ENCODE assay signal across 14 cellular contexts in genomic region chr16:64356267-64356666, GRCh38.
DNase-seq lines count a peak whose midpoint lies in the region; ATAC-seq, FAIRE-seq and TF ChIP-seq lines count a peak whose summit lies in the region.
"Had no signal": no experiment of that assay in that cellular context is flagged by ENCODE, and none has a peak within 500 bp of the region (broad histone marks: within the 10 kb centered on the region; RNA-seq: fewer than 3 reads in every experiment).

No MANE protein-coding gene starts in this region.

- 0 out of 2 replicates have a peak, but pooled peaks cover 4% of the 10 kb centered on the region for H3K9me2 ChIP-seq in Karpas-422 (replicated peaks; ENCODE audit: insufficient read depth, low read length)

- H3K4me1 ChIP-seq in Karpas-422 (ENCODE audit: low read length) (peaks cover 3% of the 10 kb centered on the region; the same call in 1 of the 2 replicates), left lung (no peaks in the 10 kb centered on the region), heart left ventricle (no peaks in the 10 kb centered on the region)
- H3K4me1 ChIP-seq: tibial artery had no signal

- H3K4me3 ChIP-seq in AG04450 (ENCODE audit: low read depth, low read length) (no peak overlapping the region), Karpas-422 (ENCODE audit: low read length) (no peak overlapping the region), bronchial epithelial cell (ENCODE audit: low read depth, low read length) (no peak overlapping the region), left lung (no peak overlapping the region), heart left ventricle (no peak overlapping the region)
- H3K4me3 ChIP-seq: coronary artery, tibial artery had no signal

- H3K9ac ChIP-seq in Karpas-422 (ENCODE audit: low read length) = no peak overlapping the region

- H3K27ac ChIP-seq in AG04450 (ENCODE audit: low read depth, low read length) = no peak overlapping the region
- no peak overlapping the region for H3K27ac ChIP-seq in Karpas-422 (ENCODE audit: low read length)
- no peak overlapping the region for H3K27ac ChIP-seq in left lung
- H3K27ac ChIP-seq in heart left ventricle = no peak overlapping the region
- H3K27ac ChIP-seq: coronary artery, tibial artery had no signal

- H2AFZ ChIP-seq in Karpas-422 (ENCODE audit: low read length) = peak overlapping the region; percentile 82; the same call in 1 of the 2 replicates

- CTCF ChIA-PET in AG04450 (lab: Charles Lee) = interaction anchor here (1.7 kb wide), 1 partner anchor 11 kb away, joined by 4 read pairs; no protein-coding TSS in a partner anchor

- 80 to 93% (median 87%) methylated on average over 1 of the region's 1 CpG for WGBS in heart left ventricle, 4 donors

- DNase-seq in AG04450 (ENCODE audit: low read depth, low spot score) (peak; percentile 56), Karpas-422 (no peak), bronchial epithelial cell (ENCODE audit: low read depth) (peak; percentile 64), left lung (no peak), heart left ventricle (no peak)
- no peak for DNase-seq in NK-92 treated with Interleukin-12 subunit alpha and Interleukin-12 subunit beta, amount 100 ng/mL, for 24 hours (lab: John Stamatoyannopoulos, UW)
- DNase-seq: activated gamma-delta T cell, head of caudate nucleus, retina, tibial artery had no signal

- no peak overlapping the region for H3K4me2 ChIP-seq in Karpas-422 (ENCODE audit: low read depth, low read length, poor library complexity, severe bottlenecking)

- TF ChIP-seq POLR2A in heart left ventricle (IDR thresholded peaks at IDR 0.05) = no peak

- no peaks in the 10 kb centered on the region for H3K27me3 ChIP-seq in AG04450 (ENCODE audit: control insufficient read depth, insufficient read depth, low read length)
- no peaks in the 10 kb centered on the region for H3K27me3 ChIP-seq in Karpas-422 (ENCODE audit: low read length)
- H3K27me3 ChIP-seq in bronchial epithelial cell (ENCODE audit: control insufficient read depth, insufficient read depth, low read length) = no peaks in the 10 kb centered on the region
- H3K27me3 ChIP-seq in left lung = no peaks in the 10 kb centered on the region
- no peaks in the 10 kb centered on the region for H3K27me3 ChIP-seq in heart left ventricle
- H3K27me3 ChIP-seq: tibial artery had no signal

- no peaks in the 10 kb centered on the region for H4K20me1 ChIP-seq in Karpas-422 (ENCODE audit: insufficient read depth, low read depth, low read length)

- POLR2A ChIA-PET in AG04450 (lab: Yijun Ruan, JAX) = interaction anchor here (0.6 kb wide), 1 partner anchor 66 kb away, joined by 3 read pairs; no protein-coding TSS in a partner anchor

- no peaks in the 10 kb centered on the region for H3K36me3 ChIP-seq in Karpas-422 (ENCODE audit: insufficient read depth, low read length)
- no peaks in the 10 kb centered on the region for H3K36me3 ChIP-seq in bronchial epithelial cell (ENCODE audit: control insufficient read depth, insufficient read depth, low read length)
- no peaks in the 10 kb centered on the region for H3K36me3 ChIP-seq in left lung
- no peaks in the 10 kb centered on the region for H3K36me3 ChIP-seq in heart left ventricle
- H3K36me3 ChIP-seq: tibial artery had no signal

- intact Hi-C loops in left lung (cut with DNase I) (no loop called here), heart left ventricle (cut with DNase I) (no loop called here)

- no peaks in the 10 kb centered on the region for H3K79me2 ChIP-seq in Karpas-422 (ENCODE audit: low read length)

- peak; percentile 25 for ATAC-seq in left lung
- no peak for ATAC-seq in GM18861 (IDR thresholded peaks at IDR 0.05; ENCODE audit: unreplicated experiment)
- ATAC-seq in heart left ventricle = no peak
- ATAC-seq in GM19397 (IDR thresholded peaks at IDR 0.05; ENCODE audit: unreplicated experiment) = no peak
- ATAC-seq: HCT116 had no signal

- TF ChIP-seq CTCF in AG04450 (IDR thresholded peaks at IDR 0.05; ENCODE audit: low read depth, low read length) (no peak), bronchial epithelial cell (IDR thresholded peaks at IDR 0.05; ENCODE audit: insufficient read depth, low read length, severe bottlenecking) (no peak), left lung (IDR thresholded peaks at IDR 0.05) (no peak), heart left ventricle (IDR thresholded peaks at IDR 0.05) (no peak)

- no peak for FAIRE-seq in bronchial epithelial cell (lab: Jason Lieb, UNC)

- H3K9me3 ChIP-seq in AG04450 (ENCODE audit: control insufficient read depth, insufficient read depth, low read length) (no peaks in the 10 kb centered on the region), Karpas-422 (ENCODE audit: low read length) (no peaks in the 10 kb centered on the region), left lung (peaks cover 0 to 5% of the 10 kb centered on the region in 2 donors), heart left ventricle (peaks cover 0 to 7% (median 0%) of the 10 kb centered on the region in 12 donors)

Comparison
In these comparisons a context has a peak if more than half of its experiments do, and no peak if none do; other contexts are left out.
1. DNase-seq: peak in AG04450 (single experiment) and bronchial epithelial cell (single experiment); none in Karpas-422 (single experiment), left lung (0 of 2), heart left ventricle (0 of 5) and NK-92 treated with Interleukin-12 subunit alpha and Interleukin-12 subunit beta, amount 100 ng/mL, for 24 hours (single experiment).